Comparison of ENCODE assay signal across 7 cellular contexts in the genomic region with DNA sequence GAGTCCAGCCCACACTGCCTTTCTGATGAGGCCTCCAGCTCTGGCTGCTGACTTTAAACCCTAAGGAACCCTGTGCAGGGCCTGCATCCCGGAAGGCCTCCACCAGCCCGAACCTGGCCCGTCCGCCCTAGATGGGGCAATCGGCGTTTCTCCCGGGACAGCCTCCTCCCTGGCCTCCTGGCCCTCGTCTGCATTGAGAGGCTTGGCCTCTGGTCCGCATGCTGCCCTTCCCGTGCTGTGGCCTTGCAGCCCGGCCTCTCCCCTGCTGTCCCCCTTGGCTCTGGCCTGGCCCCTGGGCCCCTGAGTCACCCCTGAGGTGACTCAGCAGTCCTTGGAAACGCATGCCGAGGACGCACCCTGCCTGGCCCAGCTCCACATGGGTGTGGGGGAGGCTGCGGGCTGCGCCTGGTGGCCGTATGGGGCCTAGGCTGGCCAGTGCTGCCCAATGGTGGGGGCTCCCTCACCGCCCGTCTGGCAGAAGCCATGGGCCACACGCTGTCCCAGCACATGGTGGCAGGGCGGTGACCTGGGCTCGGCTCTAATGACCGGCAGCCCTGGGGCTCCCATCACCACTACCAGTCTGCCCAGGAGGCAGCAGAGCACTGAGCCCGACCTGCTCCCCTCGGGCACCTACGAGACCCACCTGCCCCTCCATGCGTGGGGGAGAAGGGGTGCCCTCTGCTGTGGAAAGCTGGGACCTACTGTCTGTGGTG. TPM values are rescaled to one million over a fixed set of nuclear protein-coding genes. Genes with fewer than 3 reads are reported as not detected.
DNase-seq lines count a peak whose midpoint lies in the region; ATAC-seq and TF ChIP-seq lines count a peak whose summit lies in the region.

No MANE protein-coding gene starts in this region.

- no peak for TF ChIP-seq EP300 in transverse colon (IDR thresholded peaks at IDR 0.05; ENCODE audit: low read depth)

- CTCF ChIA-PET in CD4-positive, alpha-beta memory T cell (lab: Charles Lee; ENCODE audit: partially characterized antibody), result interaction anchor here (1.2 to 4.0 kb wide), 4 partner anchors 9 to 31 kb away, joined by 3 to 15 read pairs (median 6); partner anchors contain the start of genes MPND and SH3GL1

- H3K27me3 ChIP-seq in HUES48 (ENCODE audit: control insufficient read depth, insufficient read depth, low read length) (no peaks in the 10 kb centered on the region), brain microvascular endothelial cell (replicated peaks) (no peaks in the 10 kb centered on the region), left lung (no peaks in the 10 kb centered on the region), transverse colon (no peaks in the 10 kb centered on the region)
- H3K27me3 ChIP-seq in CD4-positive, alpha-beta memory T cell (ENCODE audit: insufficient read depth, low read length), result no peaks in the 10 kb centered on the region

- H3K27ac ChIP-seq in HUES48 (ENCODE audit: low read depth, low read length) (peak overlapping the region; percentile 59), brain microvascular endothelial cell (peak overlapping the region; percentile 66), left lung (peak overlapping the region; percentile 82 to 92), transverse colon (peak overlapping the region; percentile 75 to 85 (median 81))
- no peak overlapping the region for H3K27ac ChIP-seq in CD4-positive, alpha-beta memory T cell (ENCODE audit: low read depth, low read length)

- ATAC-seq in left lung (peak; percentile 74), GM21786 (IDR thresholded peaks at IDR 0.05; ENCODE audit: unreplicated experiment) (no peak)

- peaks cover 39% of the 10 kb centered on the region for H3K4me1 ChIP-seq in HUES48 (ENCODE audit: control insufficient read depth, insufficient read depth, low read length)
- peaks cover 48 to 100% of the 10 kb centered on the region in 2 donors for H3K4me1 ChIP-seq in left lung
- H3K4me1 ChIP-seq in transverse colon, result peaks cover 48 to 76% (median 63%) of the 10 kb centered on the region in 4 donors
- H3K4me1 ChIP-seq in CD4-positive, alpha-beta memory T cell (ENCODE audit: insufficient read depth, low read length), result peaks cover 95% of the 10 kb centered on the region

- H3K36me3 ChIP-seq in HUES48 (ENCODE audit: control insufficient read depth, insufficient read depth, low read length) (no peaks in the 10 kb centered on the region), brain microvascular endothelial cell (replicated peaks) (peaks cover 8% of the 10 kb centered on the region), left lung (no peaks in the 10 kb centered on the region), transverse colon (no peaks in the 10 kb centered on the region)
- H3K36me3 ChIP-seq in CD4-positive, alpha-beta memory T cell (ENCODE audit: insufficient read depth, low read length), result no peaks in the 10 kb centered on the region

- 62% methylated on average over 27 of the region's 27 CpGs; no CpG with 5 or more reads in 1 of the 2 donors for WGBS in transverse colon (ENCODE audit: low coverage in 1 of 2), 2 donors

- no peaks in the 10 kb centered on the region for H3K27me3 Mint-ChIP-seq in CD4-positive, alpha-beta memory T cell

- H3K36me3 Mint-ChIP-seq in CD4-positive, alpha-beta memory T cell, result peaks cover 3 to 5% of the 10 kb centered on the region in 2 donors

- H3K27ac Mint-ChIP-seq in CD4-positive, alpha-beta memory T cell, result peak overlapping the region in 1 of 7 donors; percentile 80

- H3K4me3 ChIP-seq in HUES48 (ENCODE audit: low read depth, low read length) (no peak overlapping the region), brain microvascular endothelial cell (ENCODE audit: low read depth, low read length) (no peak overlapping the region), left lung (no peak overlapping the region), transverse colon (no peak overlapping the region)
- no peak overlapping the region for H3K4me3 ChIP-seq in CD4-positive, alpha-beta memory T cell (ENCODE audit: low read length in 2 of 2)

- H3K9me3 Mint-ChIP-seq in CD4-positive, alpha-beta memory T cell, result no peaks in the 10 kb centered on the region

- H3K9ac ChIP-seq in HUES48 (ENCODE audit: low read depth, low read length), result peak overlapping the region; percentile 8; the same call in 1 of the 2 replicates

- no peak overlapping the region for H3K4me3 Mint-ChIP-seq in CD4-positive, alpha-beta memory T cell

- POLR2A ChIA-PET in CD4-positive, alpha-beta memory T cell (lab: Charles Lee; ENCODE audit: partially characterized antibody), result interaction anchor here (0.6 to 1.6 kb wide), 4 partner anchors 8 to 25 kb away, joined by 3 to 4 read pairs (median 4); partner anchors contain the start of gene SH3GL1

- in situ Hi-C loops in brain microvascular endothelial cell (cut with HindIII; ENCODE audit: low pct_ligation_motif_present, low sequenced_read_pairs), result no loop called here
- in situ Hi-C loops in transverse colon (cut with MboI; ENCODE audit: low pct_ligation_motif_present in 1 of 4, low pct_unique_long_range_greater_than_20kb in 1 of 4, low sequenced_read_pairs in 3 of 4), result loop anchor here in 1 of 4 donors (25.0 kb wide), 1 partner anchor 112 kb away; no protein-coding TSS in a partner anchor

- intact Hi-C loops in left lung (cut with DNase I) (no loop called here), transverse colon (cut with DNase I; ENCODE audit: low total_unique reads) (no loop called here)
- intact Hi-C loops in CD4-positive, alpha-beta memory T cell (cut with micrococcal nuclease), result no loop called here

- no peaks in the 10 kb centered on the region for H3K9me3 ChIP-seq in HUES48 (ENCODE audit: control insufficient read depth, insufficient read depth, low read length)
- no peaks in the 10 kb centered on the region for H3K9me3 ChIP-seq in left lung
- no peaks in the 10 kb centered on the region for H3K9me3 ChIP-seq in transverse colon
- no peaks in the 10 kb centered on the region for H3K9me3 ChIP-seq in CD4-positive, alpha-beta memory T cell (ENCODE audit: control insufficient read depth in 1 of 2, low read length in 2 of 2)

- DNase-seq in brain microvascular endothelial cell (peak; percentile 63), left lung (peak; percentile 78 to 94), transverse colon (peak; percentile 70)
- DNase-seq in CD4-positive, alpha-beta memory T cell, result no peak
- no peak for DNase-seq in activated CD8-positive, alpha-beta memory T cell treated with anti-CD3 and anti-CD28 coated beads for 24 hours

- no peak for TF ChIP-seq POLR2A in transverse colon (IDR thresholded peaks at IDR 0.05)

- peaks cover 12 to 73% (median 46%) of the 10 kb centered on the region in 4 donors for H3K4me1 Mint-ChIP-seq in CD4-positive, alpha-beta memory T cell

- peak; percentile 47 for TF ChIP-seq CTCF in brain microvascular endothelial cell (IDR thresholded peaks at IDR 0.05; ENCODE audit: low read depth, low read length, missing control alignments)
- peak in 1 of 2 donors; percentile 17 for TF ChIP-seq CTCF in left lung (IDR thresholded peaks at IDR 0.05)
- TF ChIP-seq CTCF in transverse colon (IDR thresholded peaks at IDR 0.05), result no peak

RNA-seq across cellular contexts. Expression of gene SH3GL1, which starts 25.7 kb away (rescaled TPM):
- total RNA-seq in left lung (10 to 100 TPM; 64.6 to 71.8 TPM), transverse colon (10 to 100 TPM; 16.5 to 63.2 (median 34.2) TPM)
- 10 to 100 TPM; 40.1 to 45.6 TPM for total RNA-seq in CD4-positive, alpha-beta memory T cell
- polyA plus RNA-seq in CD4-positive, alpha-beta memory T cell, result 10 to 100 TPM; 19.7 to 28.2 TPM

RNA-seq across cellular contexts. Expression of gene CHAF1A, which starts 27.8 kb away (rescaled TPM):
- 10 to 100 TPM; 15.6 to 24.1 TPM for total RNA-seq in left lung
- 10 to 100 TPM in 2 of 4 donors, 1 to 10 TPM in 2; 8.5 to 28.9 (median 11.1) TPM for total RNA-seq in transverse colon
- total RNA-seq in CD4-positive, alpha-beta memory T cell, result 10 to 100 TPM; 13.9 to 18.1 TPM
- 1 to 10 TPM; 2.8 to 4.5 TPM for polyA plus RNA-seq in CD4-positive, alpha-beta memory T cell

RNA-seq across cellular contexts. Expression of gene MPND, which starts 31.2 kb away (rescaled TPM):
- 10 to 100 TPM; 21.9 to 31.3 TPM for total RNA-seq in left lung
- 10 to 100 TPM; 16.5 to 96.5 (median 33.7) TPM for total RNA-seq in transverse colon
- total RNA-seq in CD4-positive, alpha-beta memory T cell, result 10 to 100 TPM; 24.7 to 27.0 TPM
- 1 to 10 TPM; 3.5 to 9.2 TPM for polyA plus RNA-seq in CD4-positive, alpha-beta memory T cell

RNA-seq across cellular contexts. Expression of gene STAP2, which starts 36.0 kb away (rescaled TPM):
- total RNA-seq in left lung (10 to 100 TPM; 14.1 to 28.1 TPM), transverse colon (100 to 1,000 TPM; 146 to 680 (median 245) TPM)
- total RNA-seq in CD4-positive, alpha-beta memory T cell, result 1 to 10 TPM in 1 of 2 experiments, under 1 TPM in 1; 0.86 to 2.4 TPM
- 1 to 10 TPM; 2.1 to 2.6 TPM for polyA plus RNA-seq in CD4-positive, alpha-beta memory T cell

Comparison
In these comparisons a context has a peak if more than half of its experiments do, and no peak if none do; other contexts are left out.
1. DNase-seq: peak in brain microvascular endothelial cell (single experiment), left lung (2 of 2) and transverse colon (single experiment); none in CD4-positive, alpha-beta memory T cell (0 of 5) and activated CD8-positive, alpha-beta memory T cell treated with anti-CD3 and anti-CD28 coated beads for 24 hours (single experiment).